In genomic region chr13:42047561-42048322, GRCh38 we compare ENCODE assay signal across 8 cellular contexts. TPM values are rescaled to one million over a fixed set of nuclear protein-coding genes. Genes with fewer than 3 reads are reported as not detected.
DNase-seq lines count a peak whose midpoint lies in the region; ATAC-seq and TF ChIP-seq lines count a peak whose summit lies in the region.

No MANE protein-coding gene starts in this region.

- no peaks in the 10 kb centered on the region for H3K9me3 Mint-ChIP-seq in T-helper 1 cell treated with Interleukin-12 subunit alpha and Interleukin-12 subunit beta and Interleukin-4 antibody, amounts not matched to agents 30 μg/mL and 1 μg/mL, for 36 hours
- H3K9me3 Mint-ChIP-seq in central memory CD8-positive, alpha-beta T cell: no peaks in the 10 kb centered on the region

- no peaks in the 10 kb centered on the region for H3K36me3 ChIP-seq in kidney epithelial cell (ENCODE audit: control insufficient read depth, insufficient read depth, low read length)

- peak overlapping the region; percentile 73 for H3K4me3 ChIP-seq in kidney epithelial cell (ENCODE audit: low read depth, low read length)

- no peak for TF ChIP-seq CTCF in kidney epithelial cell (IDR thresholded peaks at IDR 0.05; ENCODE audit: insufficient read depth, low read length, poor library complexity, severe bottlenecking)

- TF ChIP-seq EP300 in Ishikawa (IDR thresholded peaks at IDR 0.05; ENCODE audit: borderline replicate concordance): no peak

- peak overlapping the region; percentile 88 for H3K4me3 Mint-ChIP-seq in T-helper 1 cell treated with Interleukin-12 subunit alpha and Interleukin-12 subunit beta and Interleukin-4 antibody, amounts not matched to agents 30 μg/mL and 1 μg/mL, for 36 hours
- peak overlapping the region; percentile 89 for H3K4me3 Mint-ChIP-seq in central memory CD8-positive, alpha-beta T cell

- peak; percentile 13 for ATAC-seq in GM21528 (IDR thresholded peaks at IDR 0.05; ENCODE audit: low FRiP score, unreplicated experiment)
- peak; percentile 30 for ATAC-seq in central memory CD8-positive, alpha-beta T cell (replicated peaks; ENCODE audit: extremely low read depth, poor library complexity, severe bottlenecking)

- H3K27me3 ChIP-seq in kidney epithelial cell (ENCODE audit: control insufficient read depth, insufficient read depth, low read length): no peaks in the 10 kb centered on the region

- H3K4me1 Mint-ChIP-seq in T-helper 1 cell treated with Interleukin-12 subunit alpha and Interleukin-12 subunit beta and Interleukin-4 antibody, amounts not matched to agents 30 μg/mL and 1 μg/mL, for 36 hours (ENCODE audit: low read depth): peaks cover 16% of the 10 kb centered on the region
- peaks cover 8% of the 10 kb centered on the region for H3K4me1 Mint-ChIP-seq in central memory CD8-positive, alpha-beta T cell

- H3K36me3 Mint-ChIP-seq in T-helper 1 cell treated with Interleukin-12 subunit alpha and Interleukin-12 subunit beta and Interleukin-4 antibody, amounts not matched to agents 30 μg/mL and 1 μg/mL, for 36 hours (ENCODE audit: low read depth): peaks cover 5% of the 10 kb centered on the region
- H3K36me3 Mint-ChIP-seq in central memory CD8-positive, alpha-beta T cell (ENCODE audit: insufficient read depth): no peaks in the 10 kb centered on the region

- no peak for TF ChIP-seq RAD21 in Ishikawa (IDR thresholded peaks at IDR 0.05; ENCODE audit: low read depth)

- H3K27ac Mint-ChIP-seq in T-helper 1 cell treated with Interleukin-12 subunit alpha and Interleukin-12 subunit beta and Interleukin-4 antibody, amounts not matched to agents 30 μg/mL and 1 μg/mL, for 36 hours: peak overlapping the region; percentile 68
- H3K27ac Mint-ChIP-seq in central memory CD8-positive, alpha-beta T cell (ENCODE audit: low read depth): peak overlapping the region; percentile 68

- peaks cover 18% of the 10 kb centered on the region for H3K27me3 Mint-ChIP-seq in T-helper 1 cell treated with Interleukin-12 subunit alpha and Interleukin-12 subunit beta and Interleukin-4 antibody, amounts not matched to agents 30 μg/mL and 1 μg/mL, for 36 hours (ENCODE audit: low read depth)
- no peaks in the 10 kb centered on the region for H3K27me3 Mint-ChIP-seq in central memory CD8-positive, alpha-beta T cell

- peak; percentile 20 for DNase-seq in DMS114 treated with DMSO at 0.1 percent for 48 hours (lab: John Stamatoyannopoulos, UW; ENCODE audit: unreplicated experiment)
- no peak for DNase-seq in central memory CD8-positive, alpha-beta T cell (ENCODE audit: low spot score in 2 of 2)
- DNase-seq in kidney epithelial cell (ENCODE audit: low read depth): no peak
- peak; percentile 27 for DNase-seq in stimulated activated CD4-positive, alpha-beta T cell treated with anti-CD3 and anti-CD28 coated beads, Interleukin-12 subunit alpha, Interleukin-12 subunit beta, amount 100 ng/mL, for 4 hours
- DNase-seq in NK-92 (lab: John Stamatoyannopoulos, UW; ENCODE audit: unreplicated experiment): no peak

TF ChIP-seq in Ishikawa, 13 proteins besides CTCF, POLR2A, EP300 and RAD21:
- peak; percentile 4; the same call in 1 of the 2 replicates for TF ChIP-seq YY1 (IDR thresholded peaks at IDR 0.05; ENCODE audit: low read depth)
- TF ChIP-seq NFIC (IDR thresholded peaks at IDR 0.05): no peak
- TF ChIP-seq ZBTB7A (IDR thresholded peaks at IDR 0.05; ENCODE audit: low read depth): peak; percentile 14; the same call in 1 of the 2 replicates
- TF ChIP-seq TEAD4 (IDR thresholded peaks at IDR 0.05): no peak
- TF ChIP-seq FOXM1 (IDR thresholded peaks at IDR 0.05; ENCODE audit: borderline replicate concordance, low read depth): no peak
- TF ChIP-seq, protein P1, sequence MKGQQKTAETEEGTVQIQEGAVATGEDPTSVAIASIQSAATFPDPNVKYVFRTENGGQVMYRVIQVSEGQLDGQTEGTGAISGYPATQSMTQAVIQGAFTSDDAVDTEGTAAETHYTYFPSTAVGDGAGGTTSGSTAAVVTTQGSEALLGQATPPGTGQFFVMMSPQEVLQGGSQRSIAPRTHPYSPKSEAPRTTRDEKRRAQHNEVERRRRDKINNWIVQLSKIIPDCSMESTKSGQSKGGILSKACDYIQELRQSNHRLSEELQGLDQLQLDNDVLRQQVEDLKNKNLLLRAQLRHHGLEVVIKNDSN (IDR thresholded peaks at IDR 0.05): no peak; the same call in 1 of the 2 replicates

RNA-seq across cellular contexts. Expression of gene DGKH, which starts 0.7 kb away (rescaled TPM):
- 17.2 and 17.9 TPM in 2 replicates for total RNA-seq in kidney epithelial cell

Comparison
In these comparisons a context has a peak if more than half of its experiments do, and no peak if none do; other contexts are left out.
1. DNase-seq: peak in DMS114 treated with DMSO at 0.1 percent for 48 hours (single experiment) and stimulated activated CD4-positive, alpha-beta T cell treated with anti-CD3 and anti-CD28 coated beads, Interleukin-12 subunit alpha, Interleukin-12 subunit beta, amount 100 ng/mL, for 4 hours (single experiment); none in central memory CD8-positive, alpha-beta T cell (0 of 2), kidney epithelial cell (single experiment) and NK-92 (single experiment).